Comparison of ENCODE assay signal across 8 cellular contexts in genomic region chr17:58352843-58353719, GRCh38. TPM values are rescaled to one million over a fixed set of nuclear protein-coding genes. Genes with fewer than 3 reads are reported as not detected.
A peak's percentile ranks its signal among the peaks of the same experiment; 100 is the strongest.
DNase-seq lines count a peak whose midpoint lies in the region; ATAC-seq and TF ChIP-seq lines count a peak whose summit lies in the region.

No MANE protein-coding gene starts in this region.

- H3K9ac ChIP-seq in BLaER1 treated with 17β-estradiol and CSF1 and Interleukin-3, amounts not matched to agents 10 nM and 100 nM: peak overlapping the region; percentile 84 to 95 (median 90)
- peak overlapping the region; percentile 80 for H3K9ac ChIP-seq in HCT116 (ENCODE audit: low read length)

- no TSS peak for BruUV-seq in HCT116 (replicated peaks; lab: Mats Ljungman, UMichigan)

- H3K9me2 ChIP-seq in HCT116 (ENCODE audit: insufficient read depth): no peaks in the 10 kb centered on the region

- no peak overlapping the region for H2AFZ ChIP-seq in HCT116 (ENCODE audit: low read depth, low read length, poor library complexity, severe bottlenecking)

- H3K27me3 ChIP-seq in BLaER1 treated with 17β-estradiol and CSF1 and Interleukin-3, amounts not matched to agents 10 nM and 100 nM: no peaks in the 10 kb centered on the region
- H3K27me3 ChIP-seq in HCT116 (ENCODE audit: insufficient read depth, low read length) (no peaks in the 10 kb centered on the region), upper lobe of left lung (no peaks in the 10 kb centered on the region)

- POLR2A ChIA-PET in HCT116 (lab: Charles Lee) (interaction anchor here (1.1 to 2.4 kb wide), 16 partner anchors 9 to 115 kb away, joined by 3 to 39 read pairs (median 5); partner anchors contain the start of gene RNF43), T-cell (lab: Charles Lee) (interaction anchor here (0.6 to 2.2 kb wide), 7 partner anchors 16 to 64 kb away, joined by 3 to 20 read pairs (median 4); partner anchors contain the start of gene RNF43 (in 1 of the 2))

- no peaks in the 10 kb centered on the region for H3K9me3 ChIP-seq in BLaER1 treated with 17β-estradiol and CSF1 and Interleukin-3, amounts not matched to agents 10 nM and 100 nM (replicated peaks in 1 of 11)
- H3K9me3 ChIP-seq in HCT116 (ENCODE audit: control insufficient read depth in 1 of 2, insufficient read depth in 1 of 2, low read depth in 1 of 2, low read length in 2 of 2) (no peaks in the 10 kb centered on the region), mesodermal cell (ENCODE audit: control insufficient read depth, low read length) (no peaks in the 10 kb centered on the region), upper lobe of left lung (no peaks in the 10 kb centered on the region)

- H3K4me1 Mint-ChIP-seq in T-cell: peaks cover 46 to 60% (median 51%) of the 10 kb centered on the region in 3 donors
- H3K4me1 Mint-ChIP-seq in effector memory CD8-positive, alpha-beta T cell (ENCODE audit: low read depth in 2 of 2): peaks cover 29 to 47% of the 10 kb centered on the region in 2 donors

- peak overlapping the region; percentile 70 to 95 (median 88) for H3K4me3 ChIP-seq in BLaER1 treated with 17β-estradiol and CSF1 and Interleukin-3, amounts not matched to agents 10 nM and 100 nM
- H3K4me3 ChIP-seq in HCT116 (replicated peaks in 1 of 2; ENCODE audit: low read depth in 1 of 2, low read length in 2 of 2) (peak overlapping the region; percentile 61 to 79), mesodermal cell (ENCODE audit: extremely low read depth, insufficient read depth, low read length, poor library complexity, severe bottlenecking) (peak overlapping the region; percentile 99), upper lobe of left lung (peak overlapping the region; percentile 82 to 95 (median 88))

- H3K36me3 ChIP-seq in BLaER1 treated with 17β-estradiol and CSF1 and Interleukin-3, amounts not matched to agents 10 nM and 100 nM: peaks cover 20 to 36% (median 29%) of the 10 kb centered on the region in 11 experiments
- H3K36me3 ChIP-seq in HCT116 (ENCODE audit: control insufficient read depth in 1 of 2, insufficient read depth in 2 of 2, low read length in 2 of 2) (peaks cover 34 to 51% of the 10 kb centered on the region in 2 experiments; a peak in 3 of 4 replicates), mesodermal cell (ENCODE audit: control insufficient read depth, insufficient read depth, low read length) (peaks cover 34% of the 10 kb centered on the region), upper lobe of left lung (peaks cover 12 to 39% (median 30%) of the 10 kb centered on the region in 4 donors)

- no peaks in the 10 kb centered on the region for H3K27me3 Mint-ChIP-seq in T-cell
- H3K27me3 Mint-ChIP-seq in effector memory CD8-positive, alpha-beta T cell: no peaks in the 10 kb centered on the region

- H3K4me2 ChIP-seq in BLaER1 treated with 17β-estradiol and CSF1 and Interleukin-3, amounts not matched to agents 10 nM and 100 nM: peak overlapping the region; percentile 75 to 97 (median 90)
- peak overlapping the region; percentile 78 for H3K4me2 ChIP-seq in HCT116 (ENCODE audit: low read length)

- DNase-seq in HCT116 (ENCODE audit: low read depth, low spot score) (no peak), T-cell (peak in 3 of 34 experiments; percentile 19 to 34 (median 22)), upper lobe of left lung (peak in 1 of 2 donors; percentile 52)
- DNase-seq in effector memory CD8-positive, alpha-beta T cell: peak in 1 of 3 experiments; percentile 15

- peaks cover 40 to 56% (median 51%) of the 10 kb centered on the region in 10 experiments for H3K4me1 ChIP-seq in BLaER1 treated with 17β-estradiol and CSF1 and Interleukin-3, amounts not matched to agents 10 nM and 100 nM
- H3K4me1 ChIP-seq in HCT116 (ENCODE audit: control insufficient read depth in 1 of 2, insufficient read depth in 2 of 2, low read length in 2 of 2) (peaks cover 16 to 22% of the 10 kb centered on the region in 2 experiments), mesodermal cell (ENCODE audit: control insufficient read depth, insufficient read depth, low read length, poor library complexity, severe bottlenecking) (peaks cover 22% of the 10 kb centered on the region), upper lobe of left lung (peaks cover 15 to 24% (median 17%) of the 10 kb centered on the region in 4 donors)

- intact Hi-C loops in HCT116 (cut with micrococcal nuclease): loop anchor here (1.0 kb wide), 2 partner anchors 38 to 64 kb away; partner anchors contain the start of gene RNF43

- no peak for TF ChIP-seq EP300 in upper lobe of left lung (IDR thresholded peaks at IDR 0.05)

- RAD21 ChIA-PET in HCT116 (lab: Charles Lee; ENCODE audit: low non-redundant PET in 1 of 2, low total read pairs in 2 of 2, uncharacterized antibody in 2 of 2, unreplicated experiment in 2 of 2): interaction anchor here (0.6 to 2.1 kb wide), 4 partner anchors 36 to 82 kb away, joined by 4 to 16 read pairs (median 10); partner anchors contain the start of gene RNF43 (in 2 of the 2)

- peak overlapping the region; percentile 99 to 100 (median 100) for H3K4me3 Mint-ChIP-seq in T-cell
- H3K4me3 Mint-ChIP-seq in effector memory CD8-positive, alpha-beta T cell: peak overlapping the region; percentile 95 to 96

- ATAC-seq in HCT116 (peak; percentile 1; the same call in 1 of the 2 replicates), T-cell (replicated peaks in 1 of 4) (no peak), upper lobe of left lung (ENCODE audit: low FRiP score in 2 of 2) (peak in 1 of 2 donors; percentile 50), HG02610 (IDR thresholded peaks at IDR 0.05; ENCODE audit: unreplicated experiment) (no peak), GM19035 (IDR thresholded peaks at IDR 0.05; ENCODE audit: unreplicated experiment) (no peak)
- no peak for ATAC-seq in effector memory CD8-positive, alpha-beta T cell (replicated peaks)

- no peak for TF ChIP-seq POLR2A in HCT116 (IDR thresholded peaks at IDR 0.05; ENCODE audit: borderline replicate concordance, extremely low read depth, insufficient read depth, insufficient read length)
- TF ChIP-seq POLR2A in upper lobe of left lung (IDR thresholded peaks at IDR 0.05): no peak

- 0 to 5% methylated on average over 3 to 5 of the region's 17 CpGs for WGBS in mesodermal cell (ENCODE audit: insufficient coverage in 2 of 2), 2 experiments
- WGBS in upper lobe of left lung, 2 donors: 17 to 21% methylated on average over 13 to 17 of the region's 17 CpGs

- TF ChIP-seq CTCF in HCT116 (IDR thresholded peaks at IDR 0.05 in 2 of 3, conservative IDR thresholded peaks at IDR 0.05 in 1 of 3; ENCODE audit: borderline replicate concordance in 1 of 3, insufficient read depth in 1 of 3, low read depth in 2 of 3, low read length in 2 of 3) (no peak), upper lobe of left lung (IDR thresholded peaks at IDR 0.05) (no peak)

- peak overlapping the region; percentile 93 to 95 for H3K27ac Mint-ChIP-seq in T-cell
- peak overlapping the region; percentile 94 to 97 for H3K27ac Mint-ChIP-seq in effector memory CD8-positive, alpha-beta T cell

- peak overlapping the region; percentile 82 to 94 (median 87) for H3K27ac ChIP-seq in BLaER1 treated with 17β-estradiol and CSF1 and Interleukin-3, amounts not matched to agents 10 nM and 100 nM
- H3K27ac ChIP-seq in HCT116 (ENCODE audit: low read depth, low read length) (peak overlapping the region; percentile 73), mesodermal cell (ENCODE audit: low read depth, low read length, severe bottlenecking) (peak overlapping the region; percentile 92), upper lobe of left lung (peak overlapping the region; percentile 91 to 97 (median 92))

- peaks cover 0 to 29% (median 14%) of the 10 kb centered on the region in 11 experiments; a peak in 11 of 22 replicates for H4K20me1 ChIP-seq in BLaER1 treated with 17β-estradiol and CSF1 and Interleukin-3, amounts not matched to agents 10 nM and 100 nM
- no peaks in the 10 kb centered on the region for H4K20me1 ChIP-seq in HCT116 (ENCODE audit: insufficient read depth)

- CTCF ChIA-PET in HCT116 (lab: Charles Lee): interaction anchor here (1.2 to 2.3 kb wide), 4 partner anchors 36 to 95 kb away, joined by 4 to 20 read pairs (median 6); partner anchors contain the start of gene RNF43
- CTCF ChIA-PET in T-cell (lab: Charles Lee): interaction anchor here (1.1 to 3.1 kb wide), 8 partner anchors 9 to 65 kb away, joined by 3 to 32 read pairs (median 6); partner anchors contain the start of gene RNF43 (in 1 of the 2)

- peaks cover 32% of the 10 kb centered on the region for H3K79me2 ChIP-seq in HCT116 (ENCODE audit: insufficient read depth, low read length)

- H3K36me3 Mint-ChIP-seq in T-cell: peaks cover 22% of the 10 kb centered on the region
- peaks cover 57% of the 10 kb centered on the region for H3K36me3 Mint-ChIP-seq in effector memory CD8-positive, alpha-beta T cell (ENCODE audit: insufficient read depth)

- TF ChIP-seq RAD21 in HCT116 (IDR thresholded peaks at IDR 0.05; ENCODE audit: low read depth): no peak

- H3K9me3 Mint-ChIP-seq in T-cell: no peaks in the 10 kb centered on the region
- H3K9me3 Mint-ChIP-seq in effector memory CD8-positive, alpha-beta T cell: no peaks in the 10 kb centered on the region

TF ChIP-seq in HCT116, 20 proteins besides CTCF, POLR2A, EP300 and RAD21:
- no peak for TF ChIP-seq POLR2AphosphoS5 (IDR thresholded peaks at IDR 0.05; ENCODE audit: low read depth, low read length)

RNA-seq across cellular contexts. Expression of gene SUPT4H1, which starts 1.1 kb away (rescaled TPM):
- total RNA-seq in HCT116 (2021; ENCODE audit: unreplicated experiment): 118 TPM
- polyA plus RNA-seq in HCT116 (2012): 121 and 141 TPM in 2 replicates
- total RNA-seq in T-cell: 10 to 100 TPM; 40.5 to 77.3 (median 63.2) TPM
- polyA plus RNA-seq in mesodermal cell (2013, experiment 1 of 2): 107 TPM
- 91.4 TPM for polyA plus RNA-seq in mesodermal cell (2013, experiment 2 of 2)
- 10 to 100 TPM; 22.0 to 80.5 (median 40.4) TPM for total RNA-seq in upper lobe of left lung

RNA-seq across cellular contexts. Expression of gene TSPOAP1, which starts 24.5 kb away (rescaled TPM):
- total RNA-seq in HCT116 (2021; ENCODE audit: unreplicated experiment) (0.27 TPM), T-cell (10 to 100 TPM; 15.6 to 62.7 (median 19.9) TPM), upper lobe of left lung (10 to 100 TPM; 14.0 to 50.3 (median 24.1) TPM)
- 0.05 TPM in 1 of 2 replicates, not detected in the other for polyA plus RNA-seq in HCT116 (2012)
- 13.3 TPM for polyA plus RNA-seq in mesodermal cell (2013, experiment 1 of 2)
- polyA plus RNA-seq in mesodermal cell (2013, experiment 2 of 2): 9.2 TPM

Comparison
In these comparisons a context has a peak if more than half of its experiments do, and no peak if none do; other contexts are left out.
1. RNA of gene TSPOAP1, which starts 24.5 kb away (total RNA-seq): 14.0 to 50.3 TPM in upper lobe of left lung and 15.6 to 62.7 TPM in T-cell; 0.27 TPM in HCT116 (single experiment); every median in the first group is over 10 times any median in the second.
2. Peak in every context shown above with its lines, with median percentiles within 50 percentile points of each other: H3K27ac ChIP-seq and H3K4me3 ChIP-seq.